In the genomic region with DNA sequence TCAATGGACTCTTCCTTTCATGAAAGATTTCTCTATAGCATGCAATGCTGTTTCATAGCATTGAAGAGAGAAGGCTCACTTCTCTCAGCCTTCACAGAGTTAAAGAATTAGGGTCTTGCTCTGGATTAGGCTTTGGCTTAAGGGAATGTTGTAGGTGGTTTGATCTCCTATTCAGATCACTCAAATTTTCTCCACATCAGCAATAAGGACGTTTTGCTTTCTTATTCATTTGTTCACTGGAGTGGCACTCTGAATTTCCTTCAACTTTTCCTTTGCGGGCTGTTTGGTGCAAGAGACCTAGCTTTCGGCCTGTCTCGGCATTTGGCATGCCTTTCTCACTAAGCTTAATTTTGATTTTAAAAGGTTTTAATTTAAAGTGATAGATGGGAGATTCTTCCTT, we compare ENCODE assay signal across 18 cellular contexts.
DNase-seq lines count a peak whose midpoint lies in the region; ATAC-seq and TF ChIP-seq lines count a peak whose summit lies in the region.
"Had no signal": no experiment of that assay in that cellular context is flagged by ENCODE, and none has a peak within 500 bp of the region (broad histone marks: within the 10 kb centered on the region; RNA-seq: fewer than 3 reads in every experiment).

No MANE protein-coding gene starts in this region.

- no peak overlapping the region for H3K4me3 Mint-ChIP-seq in activated T-cell treated with anti-CD3 and anti-CD28 coated beads, Interleukin-2, amount 50 U/mL, for 72 hours
- no peak overlapping the region for H3K4me3 Mint-ChIP-seq in activated T-cell treated with anti-CD3 and anti-CD28 coated beads, Interleukin-2, amount 50 U/mL, for 24 hours
- no peak overlapping the region for H3K4me3 Mint-ChIP-seq in CD14-positive monocyte
- no peak overlapping the region for H3K4me3 Mint-ChIP-seq in chondrocyte (ENCODE audit: unreplicated experiment)
- H3K4me3 Mint-ChIP-seq in stimulated activated effector memory CD8-positive, alpha-beta T cell treated with anti-CD3 and anti-CD28 coated beads, Interleukin-12 subunit alpha, Interleukin-12 subunit beta, amount 100 ng/mL, for 72 hours: no peak overlapping the region
- H3K4me3 Mint-ChIP-seq: CD4-positive, alpha-beta T cell; H9 had no signal

- H3K36me3 Mint-ChIP-seq in activated T-cell treated with anti-CD3 and anti-CD28 coated beads, Interleukin-2, amount 50 U/mL, for 72 hours (ENCODE audit: insufficient read depth in 2 of 2): peaks cover 4 to 11% of the 10 kb centered on the region in 2 donors
- peaks cover 74% of the 10 kb centered on the region for H3K36me3 Mint-ChIP-seq in activated T-cell treated with anti-CD3 and anti-CD28 coated beads, Interleukin-2, amount 50 U/mL, for 24 hours (ENCODE audit: low read depth)
- H3K36me3 Mint-ChIP-seq in CD14-positive monocyte: peaks cover 45 to 60% of the 10 kb centered on the region in 2 donors
- peaks cover 15% of the 10 kb centered on the region for H3K36me3 Mint-ChIP-seq in chondrocyte (ENCODE audit: low read depth)
- H3K36me3 Mint-ChIP-seq in stimulated activated effector memory CD8-positive, alpha-beta T cell treated with anti-CD3 and anti-CD28 coated beads, Interleukin-12 subunit alpha, Interleukin-12 subunit beta, amount 100 ng/mL, for 72 hours: peaks cover 40% of the 10 kb centered on the region

- H3K27me3 Mint-ChIP-seq in activated T-cell treated with anti-CD3 and anti-CD28 coated beads, Interleukin-2, amount 50 U/mL, for 72 hours (ENCODE audit: low read depth): no peaks in the 10 kb centered on the region
- no peaks in the 10 kb centered on the region for H3K27me3 Mint-ChIP-seq in activated T-cell treated with anti-CD3 and anti-CD28 coated beads, Interleukin-2, amount 50 U/mL, for 24 hours
- H3K27me3 Mint-ChIP-seq in CD14-positive monocyte (ENCODE audit: low read depth in 3 of 3) (no peaks in the 10 kb centered on the region), chondrocyte (ENCODE audit: low read depth) (no peaks in the 10 kb centered on the region)
- H3K27me3 Mint-ChIP-seq: CD4-positive, alpha-beta T cell had no signal

- no peak for DNase-seq in activated T-cell treated with anti-CD3 and anti-CD28 coated beads, Interleukin-2, amount 50 U/mL, for 72 hours
- DNase-seq in activated T-cell treated with anti-CD3 and anti-CD28 coated beads, Interleukin-2, amount 50 U/mL, for 24 hours: no peak
- DNase-seq in CD14-positive monocyte (ENCODE audit: low spot score) (no peak), chondrocyte (ENCODE audit: low spot score) (no peak), NCI-H187 treated with DMSO at 0.1 percent for 48 hours (lab: John Stamatoyannopoulos, UW) (no peak)
- no peak for DNase-seq in stimulated activated effector memory CD8-positive, alpha-beta T cell treated with anti-CD3 and anti-CD28 coated beads, Interleukin-12 subunit alpha, Interleukin-12 subunit beta, amount 100 ng/mL, for 72 hours (ENCODE audit: low spot score in 2 of 2)
- DNase-seq: BE2C; C1 segment of cervical spinal cord; Caco-2; CD4-positive, alpha-beta T cell; DMS153; DMS79; GDM1; H9; IMR-90 had no signal

- intact Hi-C loops in CD14-positive monocyte (cut with micrococcal nuclease): no loop called here

- no peaks in the 10 kb centered on the region for H3K9me3 Mint-ChIP-seq in activated T-cell treated with anti-CD3 and anti-CD28 coated beads, Interleukin-2, amount 50 U/mL, for 72 hours
- peaks cover 4% of the 10 kb centered on the region for H3K9me3 Mint-ChIP-seq in activated T-cell treated with anti-CD3 and anti-CD28 coated beads, Interleukin-2, amount 50 U/mL, for 24 hours
- H3K9me3 Mint-ChIP-seq in CD14-positive monocyte (no peaks in the 10 kb centered on the region), chondrocyte (ENCODE audit: low read depth) (no peaks in the 10 kb centered on the region)
- H3K9me3 Mint-ChIP-seq in stimulated activated effector memory CD8-positive, alpha-beta T cell treated with anti-CD3 and anti-CD28 coated beads, Interleukin-12 subunit alpha, Interleukin-12 subunit beta, amount 100 ng/mL, for 72 hours: no peaks in the 10 kb centered on the region
- H3K9me3 Mint-ChIP-seq: CD4-positive, alpha-beta T cell; H9 had no signal

- ATAC-seq in activated T-cell treated with anti-CD3 and anti-CD28 coated beads, Interleukin-2, amount 50 U/mL, for 72 hours (replicated peaks in 1 of 2): no peak
- ATAC-seq in stimulated activated effector memory CD8-positive, alpha-beta T cell treated with anti-CD3 and anti-CD28 coated beads, Interleukin-12 subunit alpha, Interleukin-12 subunit beta, amount 100 ng/mL, for 72 hours: no peak
- no peak for ATAC-seq in HG03139 (IDR thresholded peaks at IDR 0.05; ENCODE audit: unreplicated experiment)
- no peak for ATAC-seq in GM21447 (IDR thresholded peaks at IDR 0.05; ENCODE audit: unreplicated experiment)
- ATAC-seq: K562 had no signal

- TF ChIP-seq CTCF in CD14-positive monocyte (IDR thresholded peaks at IDR 0.05) (no peak), chondrocyte (IDR thresholded peaks at IDR 0.05) (no peak)

- H3K4me1 Mint-ChIP-seq in activated T-cell treated with anti-CD3 and anti-CD28 coated beads, Interleukin-2, amount 50 U/mL, for 72 hours (ENCODE audit: low read depth): peaks cover 26% of the 10 kb centered on the region
- peaks cover 65% of the 10 kb centered on the region for H3K4me1 Mint-ChIP-seq in activated T-cell treated with anti-CD3 and anti-CD28 coated beads, Interleukin-2, amount 50 U/mL, for 24 hours (ENCODE audit: low read depth)
- H3K4me1 Mint-ChIP-seq in CD14-positive monocyte (peaks cover 52% of the 10 kb centered on the region), chondrocyte (ENCODE audit: low read depth) (peaks cover 86% of the 10 kb centered on the region)
- peaks cover 45% of the 10 kb centered on the region for H3K4me1 Mint-ChIP-seq in stimulated activated effector memory CD8-positive, alpha-beta T cell treated with anti-CD3 and anti-CD28 coated beads, Interleukin-12 subunit alpha, Interleukin-12 subunit beta, amount 100 ng/mL, for 72 hours

- H3K27ac Mint-ChIP-seq in activated T-cell treated with anti-CD3 and anti-CD28 coated beads, Interleukin-2, amount 50 U/mL, for 72 hours: peak overlapping the region; percentile 49
- H3K27ac Mint-ChIP-seq in activated T-cell treated with anti-CD3 and anti-CD28 coated beads, Interleukin-2, amount 50 U/mL, for 24 hours: no peak overlapping the region
- H3K27ac Mint-ChIP-seq in CD14-positive monocyte: peak overlapping the region; percentile 76 to 91 (median 87)
- peak overlapping the region; percentile 14 for H3K27ac Mint-ChIP-seq in chondrocyte (ENCODE audit: unreplicated experiment)
- peak overlapping the region; percentile 39 for H3K27ac Mint-ChIP-seq in stimulated activated effector memory CD8-positive, alpha-beta T cell treated with anti-CD3 and anti-CD28 coated beads, Interleukin-12 subunit alpha, Interleukin-12 subunit beta, amount 100 ng/mL, for 72 hours
- H3K27ac Mint-ChIP-seq: CD4-positive, alpha-beta T cell had no signal
